9 cellular contexts compared by ENCODE assay signal in the genomic region with DNA sequence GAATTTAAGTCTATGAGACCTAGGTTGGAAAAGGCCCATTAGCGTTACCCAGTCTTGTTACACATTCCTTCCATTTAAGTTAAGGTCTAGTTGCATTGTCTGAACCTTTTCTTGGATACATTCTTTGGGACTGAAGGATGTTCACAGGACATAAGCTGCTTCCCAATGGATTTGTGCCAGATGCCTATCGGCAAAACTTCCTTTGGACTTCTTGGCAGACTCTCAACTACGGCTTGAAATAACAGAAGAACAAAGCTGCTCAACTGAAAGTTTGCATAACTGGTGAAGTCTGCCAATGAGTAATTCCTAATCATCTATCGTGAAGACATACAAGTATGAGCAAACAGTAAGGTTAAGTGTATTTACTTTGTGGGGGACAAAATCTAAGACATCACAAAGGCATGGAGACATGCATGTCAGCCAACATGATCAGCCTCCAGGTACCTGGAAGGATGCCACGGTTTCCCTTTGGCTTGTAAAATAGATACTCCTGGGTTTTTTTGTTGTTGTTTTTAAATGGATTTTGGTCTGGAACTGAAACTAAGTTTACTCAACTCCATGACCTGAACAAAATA. TPM values are rescaled to one million over a fixed set of nuclear protein-coding genes. Genes with fewer than 3 reads are reported as not detected.
DNase-seq lines count a peak whose midpoint lies in the region; ATAC-seq, FAIRE-seq and TF ChIP-seq lines count a peak whose summit lies in the region.
"Had no signal": no experiment of that assay in that cellular context is flagged by ENCODE, and none has a peak within 500 bp of the region (broad histone marks: within the 10 kb centered on the region; RNA-seq: fewer than 3 reads in every experiment).

No MANE protein-coding gene starts in this region.

- WGBS in body of pancreas, 2 donors, result 12 to 15% methylated on average over 5 of the region's 5 CpGs
- 8% methylated on average over 5 of the region's 5 CpGs for WGBS in HepG2 (ENCODE audit: low lambda C conversion rate)

- H3K4me1 ChIP-seq in body of pancreas (peaks cover 40% of the 10 kb centered on the region), HepG2 (ENCODE audit: insufficient read depth, low read length) (peaks cover 78% of the 10 kb centered on the region)

- H3K27me3 Mint-ChIP-seq in stimulated activated naive CD8-positive, alpha-beta T cell treated with anti-CD3 and anti-CD28 coated beads, Interleukin-15, amount 100 ng/mL, for 72 hours, result no peaks in the 10 kb centered on the region
- H3K27me3 Mint-ChIP-seq: dendritic cell treated with granulocyte-macrophage colony-stimulating factor and Interleukin-4, amounts not matched to agents 40 ng/mL and 50 ng/mL, for 4 days had no signal

- H3K9me3 ChIP-seq in body of pancreas (no peaks in the 10 kb centered on the region), HepG2 (ENCODE audit: low read length) (peaks cover 8% of the 10 kb centered on the region; the same call in 1 of the 2 replicates)

- intact Hi-C loops in body of pancreas (cut with DNase I), result no loop called here
- intact Hi-C loops in HepG2 (cut with micrococcal nuclease; ENCODE audit: unreplicated experiment), result loop anchor here (5.0 kb wide), 1 partner anchor 37 kb away; the partner anchor contains the start of gene MALSU1

- H3K79me2 ChIP-seq in HepG2 (ENCODE audit: insufficient read depth, low read length), result no peaks in the 10 kb centered on the region

- no peaks in the 10 kb centered on the region for H3K36me3 ChIP-seq in body of pancreas (replicated peaks in 1 of 2; ENCODE audit: insufficient read depth in 1 of 2, low read depth in 2 of 2)
- peaks cover 12 to 43% of the 10 kb centered on the region in 2 experiments for H3K36me3 ChIP-seq in HepG2 (replicated peaks in 1 of 2; ENCODE audit: control insufficient read depth in 1 of 2, insufficient read depth in 2 of 2, low read length in 2 of 2)

- H3K9ac ChIP-seq in HepG2 (ENCODE audit: insufficient read depth, low read depth, low read length), result no peak overlapping the region

- H3K27ac ChIP-seq in body of pancreas, result peak overlapping the region in 3 of 4 donors; percentile 13 to 41 (median 32)
- H3K27ac ChIP-seq in HepG2 (ENCODE audit: extremely low read length, insufficient read depth, low read length), result peak overlapping the region; percentile 84

- TF ChIP-seq POLR2A in body of pancreas (IDR thresholded peaks at IDR 0.05), result no peak
- no peak for TF ChIP-seq POLR2A in HepG2 (IDR thresholded peaks at IDR 0.05; ENCODE audit: insufficient read depth in 1 of 2, low read depth in 2 of 2, low read length in 2 of 2)

- peak; percentile 89 for DNase-seq in AG04449 (ENCODE audit: low read depth, low spot score)
- peak; percentile 84 for DNase-seq in HTR-8/SVneo (ENCODE audit: insufficient read length, low spot score)
- DNase-seq in body of pancreas, result peak; percentile 50 to 61 (median 56)
- peak; percentile 94 for DNase-seq in HepG2 (ENCODE audit: low spot score)
- DNase-seq in stimulated activated naive CD8-positive, alpha-beta T cell treated with anti-CD3 and anti-CD28 coated beads, Interleukin-15, amount 100 ng/mL, for 72 hours, result no peak
- DNase-seq in NOMO-1 treated with DMSO at 0.1 percent for 48 hours (lab: John Stamatoyannopoulos, UW; ENCODE audit: unreplicated experiment), result no peak

- TF ChIP-seq CTCF in AG04449 (IDR thresholded peaks at IDR 0.05; ENCODE audit: insufficient read depth, low read length, missing control alignments) (no peak), body of pancreas (IDR thresholded peaks at IDR 0.05) (no peak), HepG2 (CRISPR knock-in tag; IDR thresholded peaks at IDR 0.05) (no peak)

- no peak overlapping the region for H2AFZ ChIP-seq in HepG2 (ENCODE audit: low read length)

- H3K4me3 ChIP-seq in AG04449 (ENCODE audit: low read depth, low read length) (no peak overlapping the region), body of pancreas (no peak overlapping the region), HepG2 (replicated peaks in 1 of 3; ENCODE audit: insufficient read depth in 1 of 3, low read depth in 2 of 3, low read length in 3 of 3) (no peak overlapping the region)

- peak; percentile 31 to 98; a peak in 2 of 4 replicates for TF ChIP-seq EP300 in HepG2 (IDR thresholded peaks at IDR 0.05; ENCODE audit: low read depth in 2 of 2, low read length in 2 of 2)
- TF ChIP-seq EP300 in HepG2 (CRISPR knock-in tag; IDR thresholded peaks at IDR 0.05; ENCODE audit: borderline replicate concordance), result peak; percentile 97

- H4K20me1 ChIP-seq in HepG2 (ENCODE audit: insufficient read depth, low read length), result no peaks in the 10 kb centered on the region

- TSS peak; percentile 12 for BruUV-seq in HepG2 (replicated peaks; lab: Mats Ljungman, UMichigan)

- H3K9me3 Mint-ChIP-seq in stimulated activated naive CD8-positive, alpha-beta T cell treated with anti-CD3 and anti-CD28 coated beads, Interleukin-15, amount 100 ng/mL, for 72 hours, result no peaks in the 10 kb centered on the region
- H3K9me3 Mint-ChIP-seq: dendritic cell treated with granulocyte-macrophage colony-stimulating factor and Interleukin-4, amounts not matched to agents 40 ng/mL and 50 ng/mL, for 4 days had no signal

- POLR2A ChIA-PET in AG04449 (lab: Yijun Ruan, JAX), result interaction anchor here (1.4 to 1.8 kb wide), 3 partner anchors 9 to 15 kb away, joined by 4 to 10 read pairs (median 5); no protein-coding TSS in a partner anchor
- POLR2A ChIA-PET in HepG2 (lab: Yijun Ruan, JAX), result interaction anchor here (1.0 to 4.0 kb wide), 12 partner anchors 11 to 140 kb away, joined by 3 to 69 read pairs (median 5); partner anchors contain the start of gene MALSU1

- in situ Hi-C loops in HepG2 (cut with HindIII; ENCODE audit: extremely low pct_ligation_motif_present, low pct_unique_long_range_greater_than_20kb), result no loop called here

- H3K27me3 ChIP-seq in body of pancreas, result peaks cover 0 to 4% of the 10 kb centered on the region in 2 donors
- no peaks in the 10 kb centered on the region for H3K27me3 ChIP-seq in HepG2 (ENCODE audit: control insufficient read depth in 1 of 2, insufficient read depth in 2 of 2, low read length in 2 of 2)

- FAIRE-seq in HTR-8/SVneo (lab: Jason Lieb, UNC) (peak; percentile 87), HepG2 (lab: Jason Lieb, UNC) (peak; percentile 98)

- CTCF ChIA-PET in AG04449 (lab: Yijun Ruan, JAX) (no interaction called here), HepG2 (lab: Yijun Ruan, JAX; ENCODE audit: low intra/inter-chr PET ratio, low total read pairs) (interaction anchor here (0.7 to 1.2 kb wide), 2 partner anchors 22 to 23 kb away, joined by 3 read pairs; no protein-coding TSS in a partner anchor)

- H3K4me1 Mint-ChIP-seq in stimulated activated naive CD8-positive, alpha-beta T cell treated with anti-CD3 and anti-CD28 coated beads, Interleukin-15, amount 100 ng/mL, for 72 hours, result no peaks in the 10 kb centered on the region

- peak; percentile 78 for ATAC-seq in body of pancreas
- peak; percentile 76 for ATAC-seq in HepG2
- ATAC-seq in stimulated activated naive CD8-positive, alpha-beta T cell treated with anti-CD3 and anti-CD28 coated beads, Interleukin-15, amount 100 ng/mL, for 72 hours, result no peak
- no peak for ATAC-seq in HG03097 (IDR thresholded peaks at IDR 0.05; ENCODE audit: low FRiP score, unreplicated experiment)
- ATAC-seq in HG02678 (IDR thresholded peaks at IDR 0.05; ENCODE audit: unreplicated experiment), result no peak

- no peak overlapping the region for H3K4me3 Mint-ChIP-seq in stimulated activated naive CD8-positive, alpha-beta T cell treated with anti-CD3 and anti-CD28 coated beads, Interleukin-15, amount 100 ng/mL, for 72 hours
- H3K4me3 Mint-ChIP-seq: dendritic cell treated with granulocyte-macrophage colony-stimulating factor and Interleukin-4, amounts not matched to agents 40 ng/mL and 50 ng/mL, for 4 days had no signal

- no peak for TF ChIP-seq RAD21 in HepG2 (CRISPR knock-in tag; IDR thresholded peaks at IDR 0.05)

- no peak overlapping the region for H3K27ac Mint-ChIP-seq in stimulated activated naive CD8-positive, alpha-beta T cell treated with anti-CD3 and anti-CD28 coated beads, Interleukin-15, amount 100 ng/mL, for 72 hours
- H3K27ac Mint-ChIP-seq: dendritic cell treated with granulocyte-macrophage colony-stimulating factor and Interleukin-4, amounts not matched to agents 40 ng/mL and 50 ng/mL, for 4 days had no signal

- 0 out of 2 replicates have a peak overlapping the region, but pooled peaks have one; percentile 11 for H3K4me2 ChIP-seq in HepG2 (ENCODE audit: low read depth, low read length)

TF ChIP-seq in HepG2, 621 proteins besides CTCF, POLR2A, EP300 and RAD21 (continues in another document):
- TF ChIP-seq RCOR2 (CRISPR knock-in tag; IDR thresholded peaks at IDR 0.05), result peak; percentile 95
- TF ChIP-seq ZNF317 (CRISPR knock-in tag; IDR thresholded peaks at IDR 0.05), result no peak
- TF ChIP-seq HHEX (CRISPR knock-in tag; IDR thresholded peaks at IDR 0.05), result peak; percentile 92
- 0 out of 2 replicates have a peak, but pooled peaks have one; percentile 30 for TF ChIP-seq ZNF792 (CRISPR knock-in tag; IDR thresholded peaks at IDR 0.05)
- TF ChIP-seq CREB1 (IDR thresholded peaks at IDR 0.05), result no peak
- peak; percentile 79 for TF ChIP-seq CREB1 (CRISPR knock-in tag; IDR thresholded peaks at IDR 0.05)
- TF ChIP-seq HNF4A (CRISPR knock-in tag; IDR thresholded peaks at IDR 0.05), result peak; percentile 86

RNA-seq across cellular contexts. Expression of gene MALSU1, which starts 35.4 kb away (rescaled TPM):
- total RNA-seq in body of pancreas (10 to 100 TPM in 1 of 2 donors, 1 to 10 TPM in 1; 6.3 to 57.9 TPM), HepG2 (2016; rRNA removed; fragmentation: Illumina TruSeq; extraction: Trizol) (141 and 188 TPM in 2 replicates)
- 55.4 and 74.4 TPM in 2 replicates for total RNA-seq in HepG2 (2016; cell fraction: cytosol; rRNA removed; fragmentation: Illumina TruSeq; extraction: Trizol; ENCODE audit: low read depth)
- total RNA-seq in HepG2 (2016; cell fraction: insoluble cytoplasmic fraction; rRNA removed; fragmentation: Illumina TruSeq; extraction: Trizol), result 134 and 186 TPM in 2 replicates
- 96.1 and 111 TPM in 2 replicates for total RNA-seq in HepG2 (2016; cell fraction: membrane; rRNA removed; fragmentation: Illumina TruSeq; extraction: Trizol)
- total RNA-seq in HepG2 (2016; cell fraction: nucleus; rRNA removed; fragmentation: Illumina TruSeq; extraction: Trizol), result 49.1 and 52.9 TPM in 2 replicates
- 51.6 and 72.0 TPM in 2 replicates for polyA plus RNA-seq in HepG2 (2011; rRNA removed)
- 82.4 and 82.6 TPM in 2 replicates for polyA plus RNA-seq in HepG2 (2011; cell fraction: cytosol; rRNA removed)
- polyA plus RNA-seq in HepG2 (2011; cell fraction: nucleus; rRNA removed), result 24.8 and 38.6 TPM in 2 replicates
- 58.1 and 99.3 TPM in 2 replicates for polyA plus RNA-seq in HepG2 (2012)
- polyA plus RNA-seq in HepG2 (2016; cell fraction: cytosol; fragmentation: Illumina TruSeq; extraction: Trizol; ENCODE audit: low read depth), result 78.8 and 82.1 TPM in 2 replicates
- 213 and 216 TPM in 2 replicates for polyA plus RNA-seq in HepG2 (2016; cell fraction: insoluble cytoplasmic fraction; fragmentation: Illumina TruSeq; extraction: Trizol; ENCODE audit: low read depth)
- polyA plus RNA-seq in HepG2 (2016; cell fraction: membrane; fragmentation: Illumina TruSeq; extraction: Trizol; ENCODE audit: low read depth), result 91.1 and 105 TPM in 2 replicates
- polyA plus RNA-seq in HepG2 (2016; cell fraction: nucleus; fragmentation: Illumina TruSeq; extraction: Trizol; ENCODE audit: insufficient read depth, low read depth), result 99.5 and 103 TPM in 2 replicates
- polyA minus RNA-seq in HepG2 (2011; rRNA and poly(A)+ RNA removed; ENCODE audit: low replicate concordance), result 18.4 and 23.7 TPM in 2 replicates
- 40.5 and 48.0 TPM in 2 replicates for polyA minus RNA-seq in HepG2 (2011; cell fraction: cytosol; rRNA and poly(A)+ RNA removed)
- 41.1 and 44.5 TPM in 2 replicates for polyA minus RNA-seq in HepG2 (2011; cell fraction: nucleus; rRNA and poly(A)+ RNA removed)

Comparison
In these comparisons a context has a peak if more than half of its experiments do, and no peak if none do; other contexts are left out.
1. DNase-seq: peak in AG04449 (single experiment), HTR-8/SVneo (single experiment), body of pancreas (4 of 4) and HepG2 (single experiment); none in stimulated activated naive CD8-positive, alpha-beta T cell treated with anti-CD3 and anti-CD28 coated beads, Interleukin-15, amount 100 ng/mL, for 72 hours (0 of 2) and NOMO-1 treated with DMSO at 0.1 percent for 48 hours (single experiment).
2. ATAC-seq: peak in body of pancreas (single experiment) and HepG2 (single experiment); none in stimulated activated naive CD8-positive, alpha-beta T cell treated with anti-CD3 and anti-CD28 coated beads, Interleukin-15, amount 100 ng/mL, for 72 hours (single experiment), HG03097 (single experiment) and HG02678 (single experiment).